In genomic region chr6:18920701-18921100, GRCh38 we compare ENCODE assay signal across 16 cellular contexts.
"Had no signal": no experiment of that assay in that cellular context is flagged by ENCODE, and none has a peak within 500 bp of the region (broad histone marks: within the 10 kb centered on the region; RNA-seq: fewer than 3 reads in every experiment).

No MANE protein-coding gene starts in this region.

- H3K27ac ChIP-seq: foreskin keratinocyte, left ventricle myocardium inferior, lower lobe of right lung, neutrophil, tibial artery, upper lobe of left lung, vagina had no signal

- H3K27me3 ChIP-seq: foreskin keratinocyte, neutrophil, tibial artery, upper lobe of left lung, vagina had no signal

- H3K4me1 ChIP-seq: foreskin keratinocyte, left ventricle myocardium inferior, lower lobe of right lung, tibial artery, upper lobe of left lung, vagina had no signal

- ATAC-seq: effector memory CD8-positive, alpha-beta T cell; foreskin keratinocyte; left cardiac atrium; lower lobe of right lung; right cardiac atrium; stimulated activated memory B cell treated with anti-CD40 and anti-IgM and Interleukin-4, amounts not matched to agents 10 μg/mL and 1 μg/mL and 100 μg/mL, for 72 hours had no signal

- H3K4me3 ChIP-seq: left ventricle myocardium inferior, lower lobe of right lung, smooth muscle cell, tibial artery, upper lobe of left lung, vagina had no signal

- FAIRE-seq: kidney had no signal

- DNase-seq: effector memory CD8-positive, alpha-beta T cell; foreskin keratinocyte; kidney; left cardiac atrium; left ventricle myocardium inferior; lower lobe of right lung; naive B cell; stimulated activated CD4-positive, alpha-beta T cell treated with anti-CD3 and anti-CD28 coated beads, Interleukin-2, amount 100 ng/mL, for 48 hours; stimulated activated CD8-positive, alpha-beta memory T cell treated with anti-CD3 and anti-CD28 coated beads, Interleukin-4, amount 100 ng/mL, for 48 hours; tibial artery; upper lobe of left lung had no signal

- H3K9me3 ChIP-seq: left ventricle myocardium inferior, neutrophil, tibial artery, upper lobe of left lung, vagina had no signal

- H3K4me2 ChIP-seq: smooth muscle cell had no signal

- H3K36me3 ChIP-seq: left ventricle myocardium inferior, lower lobe of right lung, neutrophil, tibial artery, upper lobe of left lung, vagina had no signal
